ENCODE assay signal across 8 cellular contexts in genomic region chr14:69535230-69535848, GRCh38. TPM values are rescaled to one million over a fixed set of nuclear protein-coding genes. Genes with fewer than 3 reads are reported as not detected.
DNase-seq lines count a peak whose midpoint lies in the region; ATAC-seq, FAIRE-seq and TF ChIP-seq lines count a peak whose summit lies in the region.

No MANE protein-coding gene starts in this region.

- 3 to 5% (median 5%) methylated on average over 4 of the region's 4 CpGs for WGBS in small intestine, 3 donors

- H3K4me1 ChIP-seq in right atrium auricular region (no peaks in the 10 kb centered on the region), small intestine (ENCODE audit: control insufficient read depth in 2 of 2, insufficient read depth in 1 of 2, low read depth in 1 of 2, low read length in 1 of 2) (no peaks in the 10 kb centered on the region)

- H3K9me3 ChIP-seq in WERI-Rb-1 (ENCODE audit: severe bottlenecking), result no peaks in the 10 kb centered on the region
- H3K9me3 ChIP-seq in right atrium auricular region, result no peaks in the 10 kb centered on the region
- no peaks in the 10 kb centered on the region for H3K9me3 ChIP-seq in small intestine (ENCODE audit: control insufficient read depth, low read depth)

- ATAC-seq in HG03460 (IDR thresholded peaks at IDR 0.05; ENCODE audit: unreplicated experiment), result no peak

- H3K27me3 ChIP-seq in WERI-Rb-1 (ENCODE audit: insufficient read depth, low read depth, severe bottlenecking) (peaks cover 26% of the 10 kb centered on the region), right atrium auricular region (no peaks in the 10 kb centered on the region), small intestine (ENCODE audit: control insufficient read depth in 2 of 2, insufficient read depth in 2 of 2, low read length in 2 of 2) (no peaks in the 10 kb centered on the region)

- peak; percentile 88 for TF ChIP-seq CTCF in WERI-Rb-1 (IDR thresholded peaks at IDR 0.05; ENCODE audit: low read depth, low read length)
- peak in 1 of 2 donors; percentile 66 for TF ChIP-seq CTCF in right atrium auricular region (IDR thresholded peaks at IDR 0.05)

- H3K4me3 ChIP-seq in WERI-Rb-1 (ENCODE audit: low read depth, low read length) (no peak overlapping the region), right atrium auricular region (no peak overlapping the region), small intestine (ENCODE audit: low read depth in 1 of 2, low read length in 2 of 2) (no peak overlapping the region)

- peak; percentile 65 for DNase-seq in DMS79 (lab: John Stamatoyannopoulos, UW)
- peak; percentile 34 for DNase-seq in NCI-H1417 treated with DMSO at 0.1 percent for 48 hours (lab: John Stamatoyannopoulos, UW)
- peak; percentile 78 for DNase-seq in WERI-Rb-1
- DNase-seq in right atrium auricular region (ENCODE audit: low spot score), result peak; percentile 62
- peak; percentile 51 for DNase-seq in small intestine
- DNase-seq in GF-D8 (lab: John Stamatoyannopoulos, UW), result no peak
- DNase-seq in activated CD4-positive, alpha-beta T cell treated with anti-CD3 and anti-CD28 coated beads, Interleukin-2, amount 50 U/mL, for 48 hours, result no peak

- H3K27ac ChIP-seq in WERI-Rb-1 (no peak overlapping the region), right atrium auricular region (no peak overlapping the region), small intestine (ENCODE audit: low read depth in 1 of 2, low read length in 1 of 2) (no peak overlapping the region)

- no peaks in the 10 kb centered on the region for H3K36me3 ChIP-seq in WERI-Rb-1
- no peaks in the 10 kb centered on the region for H3K36me3 ChIP-seq in right atrium auricular region
- no peaks in the 10 kb centered on the region for H3K36me3 ChIP-seq in small intestine (ENCODE audit: control insufficient read depth in 2 of 2, insufficient read depth in 2 of 2, low read length in 2 of 2)

- no peak for FAIRE-seq in small intestine (lab: Jason Lieb, UNC)

RNA-seq across cellular contexts. Expression of gene CCDC177, which starts 39.3 kb away (rescaled TPM):
- not detected for total RNA-seq in right atrium auricular region
- polyA plus RNA-seq in small intestine, result under 1 TPM in 1 of 3 donors, not detected in 2; 0.03 TPM

RNA-seq across cellular contexts. Expression of gene PLEKHD1, which starts 50.8 kb away (rescaled TPM):
- not detected for total RNA-seq in right atrium auricular region
- polyA plus RNA-seq in small intestine, result under 1 TPM in 2 of 3 donors, not detected in 1; under 0.01 to 0.04 TPM

Comparison
In these comparisons a context has a peak if more than half of its experiments do, and no peak if none do; other contexts are left out.
1. DNase-seq: peak in DMS79 (single experiment), NCI-H1417 treated with DMSO at 0.1 percent for 48 hours (single experiment), WERI-Rb-1 (single experiment), right atrium auricular region (single experiment) and small intestine (single experiment); none in GF-D8 (single experiment) and activated CD4-positive, alpha-beta T cell treated with anti-CD3 and anti-CD28 coated beads, Interleukin-2, amount 50 U/mL, for 48 hours (0 of 2).